Comparison of ENCODE assay signal across 12 cellular contexts in genomic region chr12:106645074-106645421, GRCh38.
DNase-seq lines count a peak whose midpoint lies in the region; ATAC-seq, FAIRE-seq and TF ChIP-seq lines count a peak whose summit lies in the region.
"Had no signal": no experiment of that assay in that cellular context is flagged by ENCODE, and none has a peak within 500 bp of the region (broad histone marks: within the 10 kb centered on the region; RNA-seq: fewer than 3 reads in every experiment).

No MANE protein-coding gene starts in this region.

- H3K27ac ChIP-seq in pancreas (peak overlapping the region; percentile 12 to 67 (median 38)), ascending aorta (no peak overlapping the region)

- 26 to 32% methylated on average over 16 of the region's 16 CpGs for WGBS in pancreas, 2 donors

- intact Hi-C loops in pancreas (cut with DNase I) (no loop called here), ascending aorta (cut with DNase I) (no loop called here)

- ATAC-seq in pancreas (peak; percentile 89 to 93 (median 90)), GM21528 (IDR thresholded peaks at IDR 0.05; ENCODE audit: low FRiP score, unreplicated experiment) (no peak)

- H3K4me3 ChIP-seq in pancreas (no peak overlapping the region), ascending aorta (no peak overlapping the region)

- peak; percentile 11 for DNase-seq in DMS79 (lab: John Stamatoyannopoulos, UW)
- DNase-seq in NCI-H748 (lab: John Stamatoyannopoulos, UW; ENCODE audit: unreplicated experiment), result peak; percentile 90
- DNase-seq in fibroblast of gingiva (ENCODE audit: low read depth), result peak; percentile 50
- peak; percentile 60 to 81 (median 73) for DNase-seq in pancreas
- no peak for DNase-seq in MV-4-11 (lab: John Stamatoyannopoulos, UW)
- DNase-seq in ascending aorta (ENCODE audit: low spot score in 2 of 2), result no peak
- no peak for DNase-seq in germinal center (ENCODE audit: low spot score)
- DNase-seq: activated CD4-positive, alpha-beta T cell treated with anti-CD3 and anti-CD28 coated beads for 1 hour; immature natural killer cell; NCI-H446 had no signal

- H3K27me3 ChIP-seq in pancreas, result no peaks in the 10 kb centered on the region
- H3K27me3 ChIP-seq in ascending aorta, result no peaks in the 10 kb centered on the region

- FAIRE-seq in pancreas (lab: Jason Lieb, UNC), result no peak
- FAIRE-seq: urothelium cell line had no signal

- H3K36me3 ChIP-seq in pancreas (no peaks in the 10 kb centered on the region), ascending aorta (no peaks in the 10 kb centered on the region)

- H3K4me1 ChIP-seq in pancreas (peaks cover 0 to 4% (median 0%) of the 10 kb centered on the region in 3 donors), ascending aorta (no peaks in the 10 kb centered on the region)

- H3K9me3 ChIP-seq in pancreas, result no peaks in the 10 kb centered on the region
- H3K9me3 ChIP-seq in ascending aorta, result no peaks in the 10 kb centered on the region

- TF ChIP-seq CTCF in pancreas (IDR thresholded peaks at IDR 0.05) (no peak), ascending aorta (IDR thresholded peaks at IDR 0.05) (no peak)

Comparison
In these comparisons a context has a peak if more than half of its experiments do, and no peak if none do; other contexts are left out.
1. DNase-seq: peak in DMS79 (single experiment), NCI-H748 (single experiment), fibroblast of gingiva (single experiment) and pancreas (6 of 6); none in MV-4-11 (single experiment), ascending aorta (0 of 2) and germinal center (single experiment).
2. H3K27ac ChIP-seq: peak in pancreas (4 of 4); none in ascending aorta (0 of 2).